ENCODE assay signal across 34 cellular contexts in genomic region chr21:39888848-39889247, GRCh38. TPM values are rescaled to one million over a fixed set of nuclear protein-coding genes. Genes with fewer than 3 reads are reported as not detected.
"Had no signal": no experiment of that assay in that cellular context is flagged by ENCODE, and none has a peak within 500 bp of the region (broad histone marks: within the 10 kb centered on the region; RNA-seq: fewer than 3 reads in every experiment).

No MANE protein-coding gene starts in this region.

- H3K27me3 ChIP-seq: adrenal gland, body of pancreas, brain microvascular endothelial cell, breast epithelium had no signal

- H3K4me1 ChIP-seq: adrenal gland, body of pancreas, breast epithelium had no signal

- H3K4me3 ChIP-seq: adrenal gland, body of pancreas, breast epithelium had no signal

- H3K36me3 ChIP-seq: adrenal gland, brain microvascular endothelial cell, breast epithelium had no signal

- H3K9me3 ChIP-seq: adrenal gland, body of pancreas, breast epithelium had no signal

- H3K27ac ChIP-seq: adrenal gland, body of pancreas, brain microvascular endothelial cell, breast epithelium, VCaP had no signal

- DNase-seq: activated B cell treated with CpG ODN at 0.5 μM for 24 hours; activated CD4-positive, alpha-beta memory T cell treated with anti-CD3 and anti-CD28 coated beads for 36 hours; activated CD4-positive, alpha-beta T cell treated with anti-CD3 and anti-CD28 coated beads for 4 hours; activated CD4-positive, alpha-beta T cell treated with anti-CD3 and anti-CD28 coated beads, Interleukin-2, amount 10 ng/mL, durations not matched to agents 24 days and 14 days; activated CD4-positive, alpha-beta T cell treated with anti-CD3 and anti-CD28 coated beads, Interleukin-2, amount 50 U/mL, for 1 hour; activated CD4-positive, alpha-beta T cell treated with anti-CD3 and anti-CD28 coated beads, Interleukin-2, amount 50 U/mL, for 4 hours; activated CD4-positive, CD25-positive, alpha-beta regulatory T cell treated with anti-CD3 and anti-CD28 coated beads, Interleukin-2, amount 50 U/mL, for 72 hours; activated CD8-positive, alpha-beta memory T cell treated with anti-CD3 and anti-CD28 coated beads, Interleukin-2, amount 50 U/mL, for 4 hours; activated CD8-positive, alpha-beta T cell treated with anti-CD3 and anti-CD28 coated beads for 36 hours; activated effector memory CD4-positive, alpha-beta T cell treated with anti-CD3 and anti-CD28 coated beads, Interleukin-2, amount 50 U/mL, for 16 hours; activated gamma-delta T cell treated with Interleukin-2 at 50 U/mL for 16 hours; activated naive CD4-positive, alpha-beta T cell; activated naive CD4-positive, alpha-beta T cell treated with anti-CD3 and anti-CD28 coated beads for 36 hours; activated naive CD4-positive, alpha-beta T cell treated with anti-CD3 and anti-CD28 coated beads, Interleukin-2, amount 50 U/mL, for 16 hours; activated naive CD8-positive, alpha-beta T cell treated with anti-CD3 and anti-CD28 coated beads for 36 hours; activated T-cell treated with anti-CD3 and anti-CD28 coated beads for 4 hours; activated T-cell treated with anti-CD3 and anti-CD28 coated beads, Interleukin-2, amount 50 U/mL, for 1 hour; activated T-cell treated with anti-CD3 and anti-CD28 coated beads, Interleukin-2, amount 50 U/mL, for 4 hours; activated T-cell treated with anti-CD3 and anti-CD28 coated beads, Interleukin-2, amount 50 U/mL, for 72 hours; adrenal gland; amniotic stem cell; aorta; body of pancreas; brain microvascular endothelial cell; cerebellar nuclear complex; T-helper 1 cell; T-helper 2 cell; T-helper 9 cell had no signal

RNA-seq across cellular contexts. Expression of gene PCP4, which starts 21.6 kb away (rescaled TPM):
- total RNA-seq: activated B cell treated with CpG ODN at 0.5 μM for 24 hours; activated CD4-positive, alpha-beta memory T cell treated with anti-CD3 and anti-CD28 coated beads for 36 hours; activated CD4-positive, alpha-beta T cell treated with anti-CD3 and anti-CD28 coated beads, Interleukin-2, amount 10 ng/mL, durations not matched to agents 24 days and 14 days; activated CD8-positive, alpha-beta memory T cell treated with anti-CD3 and anti-CD28 coated beads for 36 hours; activated CD8-positive, alpha-beta T cell treated with anti-CD3 and anti-CD28 coated beads for 36 hours; activated naive CD4-positive, alpha-beta T cell treated with anti-CD3 and anti-CD28 coated beads for 36 hours; activated naive CD4-positive, alpha-beta T cell treated with anti-CD3 and anti-CD28 coated beads, Interleukin-2, amount 50 U/mL, for 72 hours; activated naive CD8-positive, alpha-beta T cell treated with anti-CD3 and anti-CD28 coated beads for 36 hours; activated T-cell treated with anti-CD3 and anti-CD28 coated beads, Interleukin-2, amount 50 U/mL, for 4 hours; activated T-cell treated with anti-CD3 and anti-CD28 coated beads, Interleukin-2, amount 50 U/mL, for 72 hours; activated T-helper 1 cell treated with anti-CD3 and anti-CD28 coated beads, Interleukin-12 subunit alpha, Interleukin-12 subunit beta, Interleukin-2, Interleukin-4 antibody, amounts not matched to agents 30 ng/mL and 10 ng/mL and 1 ng/mL, durations not matched to agents 14 hours and 24 hours and 36 hours; activated T-helper 17 cell treated with anti-CD3 and anti-CD28 coated beads, Interleukin-2, amount 50 U/mL, for 72 hours had no signal
